In genomic region chr4:75892508-75892907, GRCh38 we compare ENCODE assay signal across 14 cellular contexts. TPM values are rescaled to one million over a fixed set of nuclear protein-coding genes. Genes with fewer than 3 reads are reported as not detected.
DNase-seq lines count a peak whose midpoint lies in the region; ATAC-seq, FAIRE-seq and TF ChIP-seq lines count a peak whose summit lies in the region.
"Had no signal": no experiment of that assay in that cellular context is flagged by ENCODE, and none has a peak within 500 bp of the region (broad histone marks: within the 10 kb centered on the region; RNA-seq: fewer than 3 reads in every experiment).

No MANE protein-coding gene starts in this region.

- peak; percentile 50 for DNase-seq in D341Med (ENCODE audit: low spot score)
- DNase-seq in HT-29 (ENCODE audit: low spot score) = peak; percentile 54
- peak; percentile 16 to 57 (median 38) for DNase-seq in K562 (ENCODE audit: extremely low read depth in 1 of 4, low spot score in 3 of 4)
- no peak for DNase-seq in mesothelial cell of epicardium (ENCODE audit: low spot score in 2 of 2, unreplicated experiment in 2 of 2)
- no peak for DNase-seq in posterior cingulate gyrus
- DNase-seq in NCI-H510A treated with DMSO at 0.1 percent for 48 hours (lab: John Stamatoyannopoulos, UW) = no peak
- DNase-seq: activated CD4-positive, alpha-beta T cell treated with anti-CD3 and anti-CD28 coated beads, Interleukin-2, amount 10 ng/mL, durations not matched to agents 7 days and 5 days; KBM-7; NCI-H2081 treated with DMSO at 0.1 percent for 48 hours; T-helper 17 cell had no signal

- no peaks in the 10 kb centered on the region for H3K36me3 ChIP-seq in K562 (ENCODE audit: control insufficient read depth, insufficient read depth, low read length)

- H3K4me1 ChIP-seq in K562 (replicated peaks in 1 of 2; ENCODE audit: control insufficient read depth in 2 of 2, insufficient read depth in 2 of 2, low read length in 2 of 2) = no peaks in the 10 kb centered on the region

- peak in 2 of 3 experiments; percentile 21 to 46; a peak in 2 of 6 replicates for TF ChIP-seq CTCF in K562 (IDR thresholded peaks at IDR 0.05 in 2 of 3, conservative IDR thresholded peaks at IDR 0.05 in 1 of 3; ENCODE audit: insufficient read depth in 2 of 3, low read depth in 1 of 3, low read length in 3 of 3)
- peak; percentile 27 for TF ChIP-seq CTCF in mesothelial cell of epicardium (IDR thresholded peaks at IDR 0.05; ENCODE audit: unreplicated experiment)

- TF ChIP-seq EP300 in K562 (IDR thresholded peaks at IDR 0.05; ENCODE audit: low read length) = no peak

- no peaks in the 10 kb centered on the region for H3K4me1 Mint-ChIP-seq in mesothelial cell of epicardium
- H3K4me1 Mint-ChIP-seq: activated CD4-positive, alpha-beta T cell treated with anti-CD3 and anti-CD28 coated beads, Interleukin-2, amount 10 ng/mL, durations not matched to agents 7 days and 5 days had no signal

- H3K9me1 ChIP-seq in K562 (ENCODE audit: control insufficient read depth, insufficient read depth, low read length) = no peaks in the 10 kb centered on the region

- BruUV-seq in K562 (replicated peaks; lab: Mats Ljungman, UMichigan) = no TSS peak

- H3K27ac ChIP-seq in K562 (ENCODE audit: extremely low read depth, low read depth, low read length) = no peak overlapping the region

- H4K20me1 ChIP-seq in K562 (replicated peaks; ENCODE audit: control insufficient read depth, insufficient read depth, low read length) = no peaks in the 10 kb centered on the region

- peaks cover 26% of the 10 kb centered on the region for H3K27me3 Mint-ChIP-seq in mesothelial cell of epicardium (ENCODE audit: low read depth)
- H3K27me3 Mint-ChIP-seq: activated CD4-positive, alpha-beta T cell treated with anti-CD3 and anti-CD28 coated beads, Interleukin-2, amount 10 ng/mL, durations not matched to agents 7 days and 5 days; T-helper 17 cell had no signal

- H3K79me2 ChIP-seq in K562 (ENCODE audit: control insufficient read depth, insufficient read depth, low read length) = no peaks in the 10 kb centered on the region

- intact Hi-C loops in K562 (cut with micrococcal nuclease) = no loop called here
- intact Hi-C loops in posterior cingulate gyrus (cut with DNase I) = no loop called here

- no peak overlapping the region for H3K4me3 Mint-ChIP-seq in mesothelial cell of epicardium
- H3K4me3 Mint-ChIP-seq: activated CD4-positive, alpha-beta T cell treated with anti-CD3 and anti-CD28 coated beads, Interleukin-2, amount 10 ng/mL, durations not matched to agents 7 days and 5 days; T-helper 17 cell had no signal

- H3K9me3 ChIP-seq in K562 (replicated peaks; ENCODE audit: control insufficient read depth, insufficient read depth, low read depth, low read length) = no peaks in the 10 kb centered on the region

- H3K4me3 ChIP-seq in K562 = no peak overlapping the region

- H3K9me3 Mint-ChIP-seq in mesothelial cell of epicardium = no peaks in the 10 kb centered on the region
- H3K9me3 Mint-ChIP-seq: activated CD4-positive, alpha-beta T cell treated with anti-CD3 and anti-CD28 coated beads, Interleukin-2, amount 10 ng/mL, durations not matched to agents 7 days and 5 days had no signal

- H2AFZ ChIP-seq in K562 (ENCODE audit: low read depth, low read length) = no peak overlapping the region

- H3K9ac ChIP-seq in K562 (ENCODE audit: insufficient read depth in 1 of 2, low read depth in 2 of 2, low read length in 2 of 2) = no peak overlapping the region

- FAIRE-seq in K562 (lab: Jason Lieb, UNC) = no peak

- in situ Hi-C loops in K562 (cut with MboI) = no loop called here

- ATAC-seq in K562 (peak; percentile 89), HG03135 (IDR thresholded peaks at IDR 0.05; ENCODE audit: unreplicated experiment) (no peak), GM19351 (IDR thresholded peaks at IDR 0.05; ENCODE audit: unreplicated experiment) (no peak)
- ATAC-seq: T-helper 17 cell had no signal

- no peak for TF ChIP-seq RAD21 in K562 (CRISPR knock-in tag; conservative IDR thresholded peaks at IDR 0.05 in 1 of 2, IDR thresholded peaks at IDR 0.05 in 1 of 2)

- WGBS in K562 (ENCODE audit: insufficient coverage, low coverage, missing lambda C conversion rate) = 2% methylated on average over 3 of the region's 3 CpGs

- POLR2A ChIA-PET in K562 (lab: Yijun Ruan, JAX) = no interaction called here

- no peaks in the 10 kb centered on the region for H3K36me3 Mint-ChIP-seq in mesothelial cell of epicardium

- H3K4me2 ChIP-seq in K562 (ENCODE audit: insufficient read depth, low read length) = no peak overlapping the region

- H3K27ac Mint-ChIP-seq in mesothelial cell of epicardium = no peak overlapping the region
- H3K27ac Mint-ChIP-seq: activated CD4-positive, alpha-beta T cell treated with anti-CD3 and anti-CD28 coated beads, Interleukin-2, amount 10 ng/mL, durations not matched to agents 7 days and 5 days; T-helper 17 cell had no signal

- TF ChIP-seq POLR2A in K562 (conservative IDR thresholded peaks at IDR 0.05) = no peak

- CTCF ChIA-PET in K562 (lab: Yijun Ruan, JAX; ENCODE audit: low intra/inter-chr PET ratio) = no interaction called here

- H3K27me3 ChIP-seq in K562 (ENCODE audit: control insufficient read depth in 2 of 2, insufficient read depth in 2 of 2, low read length in 2 of 2) = peaks cover 25 to 32% of the 10 kb centered on the region in 2 experiments; a peak in 4 of 5 replicates

TF ChIP-seq in K562, 482 proteins besides CTCF, POLR2A, EP300 and RAD21:
- TF ChIP-seq PKNOX1 (IDR thresholded peaks at IDR 0.05) = 0 out of 2 replicates have a peak, but pooled peaks have one; percentile 15
- TF ChIP-seq, protein P1, sequence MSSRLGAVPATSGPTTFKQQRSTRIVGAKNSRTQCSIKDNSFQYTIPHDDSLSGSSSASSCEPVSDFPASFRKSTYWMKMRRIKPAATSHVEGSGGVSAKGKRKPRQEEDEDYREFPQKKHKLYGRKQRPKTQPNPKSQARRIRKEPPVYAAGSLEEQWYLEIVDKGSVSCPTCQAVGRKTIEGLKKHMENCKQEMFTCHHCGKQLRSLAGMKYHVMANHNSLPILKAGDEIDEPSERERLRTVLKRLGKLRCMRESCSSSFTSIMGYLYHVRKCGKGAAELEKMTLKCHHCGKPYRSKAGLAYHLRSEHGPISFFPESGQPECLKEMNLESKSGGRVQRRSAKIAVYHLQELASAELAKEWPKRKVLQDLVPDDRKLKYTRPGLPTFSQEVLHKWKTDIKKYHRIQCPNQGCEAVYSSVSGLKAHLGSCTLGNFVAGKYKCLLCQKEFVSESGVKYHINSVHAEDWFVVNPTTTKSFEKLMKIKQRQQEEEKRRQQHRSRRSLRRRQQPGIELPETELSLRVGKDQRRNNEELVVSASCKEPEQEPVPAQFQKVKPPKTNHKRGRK (tag; IDR thresholded peaks at IDR 0.05) = no peak

RNA-seq across cellular contexts. Expression of gene PPEF2, which starts 9.7 kb away (rescaled TPM):
- total RNA-seq in HT-29 (2014; rRNA removed; shearing (Covaris generic)) = not detected in 2 replicates
- not detected in 2 replicates for total RNA-seq in K562 (2011; cell fraction: chromatin; rRNA removed; ENCODE audit: low replicate concordance)
- total RNA-seq in K562 (2011; cell fraction: nucleolus; rRNA removed) = not detected in 2 replicates
- not detected in 2 replicates for total RNA-seq in K562 (2011; cell fraction: nucleoplasm; rRNA removed)
- total RNA-seq in K562 (2014; rRNA removed) = not detected in 2 replicates
- total RNA-seq in K562 (2014; rRNA removed; fragmentation: Illumina TruSeq; extraction: Trizol) = not detected in 2 replicates
- total RNA-seq in K562 (2015; rRNA removed; fragmentation: Illumina TruSeq; extraction: Trizol) = not detected in 2 replicates
- not detected in 2 replicates for total RNA-seq in K562 (2021)
- polyA plus RNA-seq in K562 (2011; rRNA removed) = not detected in 2 replicates
- polyA plus RNA-seq in K562 (2011; cell fraction: cytosol; rRNA removed) = not detected in 2 replicates
- polyA plus RNA-seq in K562 (2011; cell fraction: nucleus; rRNA removed) = 0.04 TPM in 1 of 2 replicates, not detected in the other
- not detected in 2 replicates for polyA plus RNA-seq in K562 (2012)
- polyA plus RNA-seq in K562 (2014; fragmentation: Illumina TruSeq; extraction: Trizol) = not detected in 2 replicates
- polyA plus RNA-seq in K562 (2014; fragmentation: Nextera tagmentation; extraction: Ambion mirVana) = not detected
- not detected in 2 replicates for polyA plus RNA-seq in K562 (2014; rRNA removed)
- polyA minus RNA-seq in K562 (2011; rRNA and poly(A)+ RNA removed) = not detected in 2 replicates
- polyA minus RNA-seq in K562 (2011; cell fraction: cytosol; rRNA and poly(A)+ RNA removed) = not detected in 2 replicates
- not detected in 2 replicates for polyA minus RNA-seq in K562 (2011; cell fraction: nucleus; rRNA and poly(A)+ RNA removed)
- 0.07 TPM in 1 of 3 replicates, not detected in the others for total RNA-seq in mesothelial cell of epicardium
- total RNA-seq: pulmonary artery endothelial cell had no signal
- polyA plus RNA-seq: esophagus had no signal

RNA-seq across cellular contexts. Expression of gene NAAA, which starts 48.3 kb away (rescaled TPM):
- total RNA-seq in HT-29 (2014; rRNA removed; shearing (Covaris generic)) = 20.6 and 28.8 TPM in 2 replicates
- total RNA-seq in K562 (2011; cell fraction: chromatin; rRNA removed; ENCODE audit: low replicate concordance) = 9.4 and 13.7 TPM in 2 replicates
- 16.6 and 18.8 TPM in 2 replicates for total RNA-seq in K562 (2011; cell fraction: nucleolus; rRNA removed)
- 16.1 and 20.8 TPM in 2 replicates for total RNA-seq in K562 (2011; cell fraction: nucleoplasm; rRNA removed)
- total RNA-seq in K562 (2014; rRNA removed) (6.8 and 10.3 TPM in 2 replicates), K562 (2014; rRNA removed; fragmentation: Illumina TruSeq; extraction: Trizol) (5.1 and 5.2 TPM in 2 replicates), K562 (2015; rRNA removed; fragmentation: Illumina TruSeq; extraction: Trizol) (6.6 and 6.7 TPM in 2 replicates), K562 (2021) (5.4 and 7.5 TPM in 2 replicates), mesothelial cell of epicardium (3.0 to 6.0 TPM (median 4.1 TPM) in 3 replicates)
- polyA plus RNA-seq in K562 (2011; rRNA removed) (6.0 and 7.9 TPM in 2 replicates), K562 (2014; fragmentation: Illumina TruSeq; extraction: Trizol) (5.9 and 6.4 TPM in 2 replicates), K562 (2014; fragmentation: Nextera tagmentation; extraction: Ambion mirVana) (1 to 10 TPM; 1.3 to 1.9 TPM), K562 (2014; rRNA removed) (7.3 and 9.4 TPM in 2 replicates)
- 5.6 and 13.1 TPM in 2 replicates for polyA plus RNA-seq in K562 (2011; cell fraction: cytosol; rRNA removed)
- polyA plus RNA-seq in K562 (2011; cell fraction: nucleus; rRNA removed) = 5.7 and 6.9 TPM in 2 replicates
- 5.4 and 7.8 TPM in 2 replicates for polyA plus RNA-seq in K562 (2012)
- polyA minus RNA-seq in K562 (2011; rRNA and poly(A)+ RNA removed) = 5.9 and 6.8 TPM in 2 replicates
- polyA minus RNA-seq in K562 (2011; cell fraction: cytosol; rRNA and poly(A)+ RNA removed) = 3.4 and 7.4 TPM in 2 replicates
- polyA minus RNA-seq in K562 (2011; cell fraction: nucleus; rRNA and poly(A)+ RNA removed) = 4.6 and 6.4 TPM in 2 replicates

Comparison
In these comparisons a context has a peak if more than half of its experiments do, and no peak if none do; other contexts are left out.
1. DNase-seq: peak in D341Med (single experiment), HT-29 (single experiment) and K562 (4 of 4); none in mesothelial cell of epicardium (0 of 2), posterior cingulate gyrus (0 of 10) and NCI-H510A treated with DMSO at 0.1 percent for 48 hours (single experiment).